18 cellular contexts compared by ENCODE assay signal in the genomic region with DNA sequence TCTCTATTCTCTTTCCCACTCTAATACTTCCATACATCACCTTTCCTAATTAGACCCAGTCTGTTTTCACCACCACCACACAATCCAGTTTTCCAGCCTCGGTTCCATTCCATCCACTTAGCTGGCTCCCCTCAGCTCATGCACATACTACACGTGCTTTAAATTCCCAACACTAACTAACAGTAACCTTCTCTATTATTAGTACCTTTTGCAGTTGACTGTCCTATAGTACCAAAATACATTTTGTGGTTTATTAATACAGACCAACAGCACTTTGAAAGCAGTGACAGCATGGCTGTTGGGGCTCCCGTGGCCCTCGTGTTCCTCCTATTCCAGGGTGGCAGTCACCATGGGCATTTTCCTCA.
"Had no signal": no experiment of that assay in that cellular context is flagged by ENCODE, and none has a peak within 500 bp of the region (broad histone marks: within the 10 kb centered on the region; RNA-seq: fewer than 3 reads in every experiment).

No MANE protein-coding gene starts in this region.

- H3K27ac Mint-ChIP-seq: activated naive CD8-positive, alpha-beta T cell; dendritic cell treated with granulocyte-macrophage colony-stimulating factor and Interleukin-4, amounts not matched to agents 40 ng/mL and 50 ng/mL, for 4 days had no signal

- H3K27me3 Mint-ChIP-seq: activated naive CD8-positive, alpha-beta T cell; dendritic cell treated with granulocyte-macrophage colony-stimulating factor and Interleukin-4, amounts not matched to agents 40 ng/mL and 50 ng/mL, for 4 days; naive thymus-derived CD8-positive, alpha-beta T cell had no signal

- H3K27me3 ChIP-seq: gastroesophageal sphincter, ovary, spleen, thyroid gland had no signal

- H3K36me3 ChIP-seq: ovary had no signal

- H3K4me3 Mint-ChIP-seq: activated naive CD8-positive, alpha-beta T cell; activated T-cell treated with anti-CD3 and anti-CD28 coated beads, Interleukin-2, amount 50 U/mL, for 4 hours; dendritic cell treated with granulocyte-macrophage colony-stimulating factor and Interleukin-4, amounts not matched to agents 40 ng/mL and 50 ng/mL, for 4 days; naive thymus-derived CD8-positive, alpha-beta T cell had no signal

- DNase-seq: activated CD4-positive, alpha-beta T cell treated with anti-CD3 and anti-CD28 coated beads, Interleukin-2, amount 50 U/mL, for 1 hour; activated CD4-positive, CD25-positive, alpha-beta regulatory T cell; activated CD8-positive, alpha-beta memory T cell treated with anti-CD3 and anti-CD28 coated beads, Interleukin-2, amount 50 U/mL, for 4 hours; activated gamma-delta T cell; activated T-cell treated with anti-CD3 and anti-CD28 coated beads, Interleukin-2, amount 50 U/mL, for 4 hours; effector CD8-positive, alpha-beta T cell; lower lobe of right lung; naive thymus-derived CD8-positive, alpha-beta T cell; ovary; spleen; stimulated activated naive CD4-positive, alpha-beta T cell treated with Interleukin-2 at 50 U/mL for 16 hours; SW 1271; thyroid gland had no signal

- H3K9me3 ChIP-seq: gastroesophageal sphincter, lower lobe of right lung, ovary, spleen, thyroid gland had no signal

- H3K27ac ChIP-seq: gastroesophageal sphincter, lower lobe of right lung, ovary, thyroid gland had no signal

- ATAC-seq: activated T-cell treated with anti-CD3 and anti-CD28 coated beads, Interleukin-2, amount 50 U/mL, for 4 hours; esophagus mucosa; gastroesophageal sphincter; lower lobe of right lung; naive thymus-derived CD8-positive, alpha-beta T cell; sciatic nerve had no signal

- H3K4me3 ChIP-seq: gastroesophageal sphincter, lower lobe of right lung, ovary, spleen, thyroid gland had no signal

- H3K9me3 Mint-ChIP-seq: activated T-cell treated with anti-CD3 and anti-CD28 coated beads, Interleukin-2, amount 50 U/mL, for 4 hours; dendritic cell treated with granulocyte-macrophage colony-stimulating factor and Interleukin-4, amounts not matched to agents 40 ng/mL and 50 ng/mL, for 4 days; naive thymus-derived CD8-positive, alpha-beta T cell had no signal
